In genomic region chr6:37614059-37614940, GRCh38 we compare ENCODE assay signal across 16 cellular contexts.
DNase-seq lines count a peak whose midpoint lies in the region; ATAC-seq and TF ChIP-seq lines count a peak whose summit lies in the region.
"Had no signal": no experiment of that assay in that cellular context is flagged by ENCODE, and none has a peak within 500 bp of the region (broad histone marks: within the 10 kb centered on the region; RNA-seq: fewer than 3 reads in every experiment).

No MANE protein-coding gene starts in this region.

- CTCF ChIA-PET in HEK293 (lab: Yijun Ruan, JAX) = interaction anchor here (0.6 to 1.0 kb wide), 4 partner anchors 9 to 1023 kb away, joined by 3 read pairs; no protein-coding TSS in a partner anchor

- H3K4me1 ChIP-seq in HEK293 (ENCODE audit: control insufficient read depth, insufficient read depth, low read length) (no peaks in the 10 kb centered on the region), body of pancreas (no peaks in the 10 kb centered on the region)

- no peak overlapping the region for H3K27ac ChIP-seq in HEK293 (ENCODE audit: extremely low read depth, low read depth, low read length)
- no peak overlapping the region for H3K27ac ChIP-seq in body of pancreas
- H3K27ac ChIP-seq: C4-2B had no signal

- no peaks in the 10 kb centered on the region for H3K36me3 Mint-ChIP-seq in activated naive CD8-positive, alpha-beta T cell treated with anti-CD3 and anti-CD28 coated beads, Interleukin-2, amount 10 ng/mL, durations not matched to agents 7 days and 5 days
- H3K36me3 Mint-ChIP-seq in activated naive CD8-positive, alpha-beta T cell treated with anti-CD3 and anti-CD28 coated beads, Interleukin-2, amount 50 U/mL, for 24 hours (ENCODE audit: low read depth) = no peaks in the 10 kb centered on the region
- H3K36me3 Mint-ChIP-seq in nephron progenitor cell (ENCODE audit: low read depth) = no peaks in the 10 kb centered on the region
- H3K36me3 Mint-ChIP-seq: CD8-positive, alpha-beta T cell had no signal

- H3K27me3 ChIP-seq in body of pancreas = no peaks in the 10 kb centered on the region

- H3K4me1 Mint-ChIP-seq in activated naive CD8-positive, alpha-beta T cell treated with anti-CD3 and anti-CD28 coated beads, Interleukin-2, amount 10 ng/mL, durations not matched to agents 7 days and 5 days = peaks cover 10% of the 10 kb centered on the region
- H3K4me1 Mint-ChIP-seq in activated naive CD8-positive, alpha-beta T cell treated with anti-CD3 and anti-CD28 coated beads, Interleukin-2, amount 50 U/mL, for 24 hours = peaks cover 2% of the 10 kb centered on the region
- peaks cover 32% of the 10 kb centered on the region for H3K4me1 Mint-ChIP-seq in nephron progenitor cell
- H3K4me1 Mint-ChIP-seq: GM23338 had no signal

- no peak overlapping the region for H3K4me3 Mint-ChIP-seq in activated naive CD8-positive, alpha-beta T cell treated with anti-CD3 and anti-CD28 coated beads, Interleukin-2, amount 10 ng/mL, durations not matched to agents 7 days and 5 days
- H3K4me3 Mint-ChIP-seq in activated naive CD8-positive, alpha-beta T cell treated with anti-CD3 and anti-CD28 coated beads, Interleukin-2, amount 50 U/mL, for 24 hours = no peak overlapping the region
- no peak overlapping the region for H3K4me3 Mint-ChIP-seq in nephron progenitor cell
- H3K4me3 Mint-ChIP-seq: B cell; CD8-positive, alpha-beta T cell; GM23338 had no signal

- no peak for TF ChIP-seq POLR2A in body of pancreas (IDR thresholded peaks at IDR 0.05)

- no peaks in the 10 kb centered on the region for H3K9me3 Mint-ChIP-seq in activated naive CD8-positive, alpha-beta T cell treated with anti-CD3 and anti-CD28 coated beads, Interleukin-2, amount 10 ng/mL, durations not matched to agents 7 days and 5 days
- H3K9me3 Mint-ChIP-seq in activated naive CD8-positive, alpha-beta T cell treated with anti-CD3 and anti-CD28 coated beads, Interleukin-2, amount 50 U/mL, for 24 hours = no peaks in the 10 kb centered on the region
- H3K9me3 Mint-ChIP-seq in nephron progenitor cell = no peaks in the 10 kb centered on the region
- H3K9me3 Mint-ChIP-seq: CD8-positive, alpha-beta T cell; GM23338 had no signal

- H3K36me3 ChIP-seq in HEK293 (ENCODE audit: control insufficient read depth in 2 of 2, insufficient read depth in 1 of 2, low read length in 2 of 2) (no peaks in the 10 kb centered on the region), body of pancreas (replicated peaks in 1 of 2; ENCODE audit: insufficient read depth in 1 of 2, low read depth in 2 of 2) (no peaks in the 10 kb centered on the region)

- no peak for DNase-seq in activated naive CD8-positive, alpha-beta T cell treated with anti-CD3 and anti-CD28 coated beads, Interleukin-2, amount 10 ng/mL, durations not matched to agents 7 days and 5 days
- DNase-seq in activated naive CD8-positive, alpha-beta T cell treated with anti-CD3 and anti-CD28 coated beads, Interleukin-2, amount 50 U/mL, for 24 hours = no peak
- no peak for DNase-seq in nephron progenitor cell
- no peak for DNase-seq in cerebellar cortex (ENCODE audit: low spot score)
- DNase-seq in body of pancreas = no peak
- no peak for DNase-seq in NCI-H69 (lab: John Stamatoyannopoulos, UW)
- DNase-seq: CD8-positive, alpha-beta T cell; COR-L47; DMS153; DMS79 treated with DMSO at 0.1 percent for 48 hours; GDM1; H7 had no signal

- POLR2A ChIA-PET in activated naive CD8-positive, alpha-beta T cell treated with anti-CD3 and anti-CD28 coated beads, Interleukin-2, amount 10 ng/mL, durations not matched to agents 7 days and 5 days (lab: Charles Lee) = interaction anchor here (1.3 kb wide), 1 partner anchor 11 kb away, joined by 4 read pairs; no protein-coding TSS in a partner anchor
- POLR2A ChIA-PET in HEK293 (lab: Yijun Ruan, JAX) = no interaction called here

- ATAC-seq in activated naive CD8-positive, alpha-beta T cell treated with anti-CD3 and anti-CD28 coated beads, Interleukin-2, amount 10 ng/mL, durations not matched to agents 7 days and 5 days (ENCODE audit: low read depth) = no peak
- ATAC-seq in activated naive CD8-positive, alpha-beta T cell treated with anti-CD3 and anti-CD28 coated beads, Interleukin-2, amount 50 U/mL, for 24 hours = no peak
- ATAC-seq in body of pancreas = no peak
- ATAC-seq: CD8-positive, alpha-beta T cell; GM23338 had no signal

- H3K27me3 Mint-ChIP-seq in activated naive CD8-positive, alpha-beta T cell treated with anti-CD3 and anti-CD28 coated beads, Interleukin-2, amount 10 ng/mL, durations not matched to agents 7 days and 5 days = peaks cover 13% of the 10 kb centered on the region
- peaks cover 16% of the 10 kb centered on the region for H3K27me3 Mint-ChIP-seq in activated naive CD8-positive, alpha-beta T cell treated with anti-CD3 and anti-CD28 coated beads, Interleukin-2, amount 50 U/mL, for 24 hours
- H3K27me3 Mint-ChIP-seq in nephron progenitor cell (ENCODE audit: low read depth, poor library complexity) = peaks cover 17% of the 10 kb centered on the region

- H3K27ac Mint-ChIP-seq in activated naive CD8-positive, alpha-beta T cell treated with anti-CD3 and anti-CD28 coated beads, Interleukin-2, amount 10 ng/mL, durations not matched to agents 7 days and 5 days = peak overlapping the region; percentile 35
- H3K27ac Mint-ChIP-seq in activated naive CD8-positive, alpha-beta T cell treated with anti-CD3 and anti-CD28 coated beads, Interleukin-2, amount 50 U/mL, for 24 hours = no peak overlapping the region
- peak overlapping the region; percentile 16 for H3K27ac Mint-ChIP-seq in nephron progenitor cell
- H3K27ac Mint-ChIP-seq: B cell; CD8-positive, alpha-beta T cell; GM23338 had no signal

- TF ChIP-seq CTCF in HEK293 (tag by site-specific recombination; IDR thresholded peaks at IDR 0.05) (no peak), nephron progenitor cell (IDR thresholded peaks at IDR 0.05) (no peak), body of pancreas (IDR thresholded peaks at IDR 0.05) (no peak)

- intact Hi-C loops in body of pancreas (cut with DNase I) = no loop called here

- 66 to 71% methylated on average over 8 of the region's 8 CpGs for WGBS in body of pancreas, 2 donors

- H3K9me3 ChIP-seq in HEK293 (ENCODE audit: control insufficient read depth, insufficient read depth, low read depth, low read length) = no peaks in the 10 kb centered on the region
- no peaks in the 10 kb centered on the region for H3K9me3 ChIP-seq in body of pancreas

- H3K4me3 ChIP-seq in HEK293 (ENCODE audit: low read depth, low read length) = no peak overlapping the region
- no peak overlapping the region for H3K4me3 ChIP-seq in body of pancreas
- H3K4me3 ChIP-seq: GM23338 had no signal

TF ChIP-seq in HEK293, 187 proteins besides CTCF, POLR2A, EP300 and RAD21:
- TF ChIP-seq ZNF600 (tag by site-specific recombination; IDR thresholded peaks at IDR 0.05) (0 out of 2 replicates have a peak, but pooled peaks have one; percentile 15), ZNF398 (tag by site-specific recombination; IDR thresholded peaks at IDR 0.05) (0 out of 2 replicates have a peak, but pooled peaks have one; percentile 34), SETDB1 (IDR thresholded peaks at IDR 0.05; ENCODE audit: insufficient read length, low read length) (no peak)
